16 cellular contexts compared by ENCODE assay signal in the genomic region with DNA sequence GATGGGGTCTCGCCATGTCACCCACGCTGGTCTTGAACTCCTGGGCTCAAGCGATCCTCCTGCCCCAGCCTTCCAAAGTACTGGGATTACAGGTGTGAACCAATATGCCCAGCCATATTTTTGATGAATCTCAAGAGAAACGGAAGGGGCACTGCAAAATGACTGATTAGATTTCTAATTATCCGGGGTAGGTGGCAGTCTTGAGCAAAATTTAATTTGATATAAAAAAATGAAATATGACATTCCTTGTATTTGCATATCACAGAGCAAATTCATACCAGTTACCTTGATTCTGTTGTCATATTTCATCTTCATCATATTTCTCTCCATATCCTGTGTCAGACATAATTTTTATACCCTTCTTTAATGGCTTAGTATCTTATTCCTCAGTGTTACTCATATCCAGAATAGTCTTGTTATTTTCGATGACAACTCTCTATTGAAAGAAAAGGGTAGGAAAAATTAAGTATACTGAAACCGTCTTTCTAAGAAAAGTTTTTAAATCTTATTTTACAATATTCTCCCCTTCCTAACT. TPM values are rescaled to one million over a fixed set of nuclear protein-coding genes. Genes with fewer than 3 reads are reported as not detected.
DNase-seq lines count a peak whose midpoint lies in the region; ATAC-seq, FAIRE-seq and TF ChIP-seq lines count a peak whose summit lies in the region.
"Had no signal": no experiment of that assay in that cellular context is flagged by ENCODE, and none has a peak within 500 bp of the region (broad histone marks: within the 10 kb centered on the region; RNA-seq: fewer than 3 reads in every experiment).

No MANE protein-coding gene starts in this region.

- DNase-seq in HepG2 (ENCODE audit: low spot score) = no peak
- no peak for DNase-seq in right lobe of liver
- no peak for DNase-seq in PC-3
- no peak for DNase-seq in mesenchymal stem cell
- DNase-seq in midbrain (lab: John Stamatoyannopoulos, UW) = no peak
- no peak for DNase-seq in dermis blood vessel endothelial cell
- no peak for DNase-seq in activated CD4-positive, alpha-beta T cell treated with anti-CD3 and anti-CD28 coated beads for 48 hours
- DNase-seq: 8988T; CD4-positive, alpha-beta memory T cell; DMS153; DMS79; H9 had no signal

- no peak overlapping the region for H3K18ac ChIP-seq in mesenchymal stem cell (ENCODE audit: low read depth in 1 of 2, low read length in 2 of 2)

- no peaks in the 10 kb centered on the region for H3K27me3 ChIP-seq in HepG2 (ENCODE audit: control insufficient read depth in 1 of 2, insufficient read depth in 2 of 2, low read length in 2 of 2)
- no peaks in the 10 kb centered on the region for H3K27me3 ChIP-seq in right lobe of liver
- H3K27me3 ChIP-seq in PC-3 (ENCODE audit: low read length) = no peaks in the 10 kb centered on the region
- no peaks in the 10 kb centered on the region for H3K27me3 ChIP-seq in mesenchymal stem cell (ENCODE audit: control insufficient read depth in 1 of 2, insufficient read depth in 1 of 2, low read length in 2 of 2)
- H3K27me3 ChIP-seq: BLaER1 had no signal

- no peak for TF ChIP-seq RAD21 in HepG2 (CRISPR knock-in tag; IDR thresholded peaks at IDR 0.05)

- no peaks in the 10 kb centered on the region for H3K9me2 ChIP-seq in PC-3 (replicated peaks; ENCODE audit: low read length)

- 34% methylated on average over 7 of the region's 7 CpGs for WGBS in HepG2 (ENCODE audit: low lambda C conversion rate)
- WGBS in right lobe of liver (ENCODE audit: insufficient coverage, low coverage, low lambda C conversion rate, missing lambda C conversion rate) = 81% methylated on average over 7 of the region's 7 CpGs
- 91% methylated on average over 4 of the region's 7 CpGs for WGBS in mesenchymal stem cell

- no peak overlapping the region for H3K14ac ChIP-seq in mesenchymal stem cell (ENCODE audit: low read length in 2 of 2)

- TF ChIP-seq CTCF in HepG2 (CRISPR knock-in tag; IDR thresholded peaks at IDR 0.05) (no peak), right lobe of liver (IDR thresholded peaks at IDR 0.05) (no peak), PC-3 (conservative IDR thresholded peaks at IDR 0.05; ENCODE audit: low read depth, low read length) (peak; percentile 26; the same call in 1 of the 2 replicates)

- H2AFZ ChIP-seq in HepG2 (ENCODE audit: low read length) (no peak overlapping the region), PC-3 (ENCODE audit: low read length) (no peak overlapping the region), mesenchymal stem cell (ENCODE audit: low read depth, low read length) (no peak overlapping the region)

- H3K36me3 ChIP-seq in HepG2 (replicated peaks in 1 of 2; ENCODE audit: control insufficient read depth in 1 of 2, insufficient read depth in 2 of 2, low read length in 2 of 2) = no peaks in the 10 kb centered on the region
- no peaks in the 10 kb centered on the region for H3K36me3 ChIP-seq in right lobe of liver
- no peaks in the 10 kb centered on the region for H3K36me3 ChIP-seq in PC-3 (ENCODE audit: low read depth, low read length)
- H3K36me3 ChIP-seq in mesenchymal stem cell (ENCODE audit: control insufficient read depth in 1 of 2, insufficient read depth in 2 of 2, low read depth in 1 of 2, low read length in 2 of 2) = no peaks in the 10 kb centered on the region
- H3K36me3 ChIP-seq: BLaER1 had no signal

- no peak overlapping the region for H2BK12ac ChIP-seq in mesenchymal stem cell (ENCODE audit: low read length in 2 of 2)

- no peak overlapping the region for H2BK15ac ChIP-seq in mesenchymal stem cell (ENCODE audit: low read depth, poor library complexity, severe bottlenecking)

- no peak overlapping the region for H3K4ac ChIP-seq in mesenchymal stem cell (ENCODE audit: low read depth in 1 of 2, low read length in 2 of 2)

- no peak overlapping the region for H2BK5ac ChIP-seq in mesenchymal stem cell (ENCODE audit: low read depth, low read length, poor library complexity, severe bottlenecking)

- H3K4me3 ChIP-seq in HepG2 (replicated peaks in 1 of 3; ENCODE audit: insufficient read depth in 1 of 3, low read depth in 2 of 3, low read length in 3 of 3) (no peak overlapping the region), right lobe of liver (no peak overlapping the region), PC-3 (ENCODE audit: low read length) (no peak overlapping the region), mesenchymal stem cell (ENCODE audit: insufficient read depth in 1 of 2, low read depth in 1 of 2, low read length in 2 of 2) (no peak overlapping the region)
- H3K4me3 ChIP-seq: BLaER1, GM12878 had no signal

- H3K9me3 ChIP-seq in HepG2 (ENCODE audit: low read length) = no peaks in the 10 kb centered on the region
- no peaks in the 10 kb centered on the region for H3K9me3 ChIP-seq in right lobe of liver
- H3K9me3 ChIP-seq in PC-3 (ENCODE audit: low read length) = no peaks in the 10 kb centered on the region
- peaks cover 15% of the 10 kb centered on the region for H3K9me3 ChIP-seq in mesenchymal stem cell (ENCODE audit: control insufficient read depth, low read length)

- TF ChIP-seq EP300 in HepG2 (IDR thresholded peaks at IDR 0.05; ENCODE audit: low read depth in 2 of 2, low read length in 2 of 2) (no peak), HepG2 (CRISPR knock-in tag; IDR thresholded peaks at IDR 0.05; ENCODE audit: borderline replicate concordance) (no peak)

- H3K4me2 ChIP-seq in HepG2 (ENCODE audit: low read depth, low read length) (no peak overlapping the region), PC-3 (ENCODE audit: low read length) (no peak overlapping the region), mesenchymal stem cell (ENCODE audit: low read length, poor library complexity, severe bottlenecking) (no peak overlapping the region)
- H3K4me2 ChIP-seq: BLaER1 had no signal

- H3K79me2 ChIP-seq in HepG2 (ENCODE audit: insufficient read depth, low read length) (no peaks in the 10 kb centered on the region), PC-3 (ENCODE audit: low read length) (no peaks in the 10 kb centered on the region)

- BruUV-seq in HepG2 (replicated peaks; lab: Mats Ljungman, UMichigan) = no TSS peak
- no TSS peak for BruUV-seq in PC-3 (replicated peaks; lab: Mats Ljungman, UMichigan)

- POLR2A ChIA-PET in HepG2 (lab: Yijun Ruan, JAX) = no interaction called here
- POLR2A ChIA-PET in PC-3 (lab: Charles Lee; ENCODE audit: unreplicated experiment) = no interaction called here

- H3K27ac ChIP-seq in HepG2 (ENCODE audit: extremely low read length, insufficient read depth, low read length) (no peak overlapping the region), right lobe of liver (no peak overlapping the region), PC-3 (ENCODE audit: low read length) (no peak overlapping the region), mesenchymal stem cell (ENCODE audit: low read length, poor library complexity, severe bottlenecking) (no peak overlapping the region)
- H3K27ac ChIP-seq: BLaER1 had no signal

- no peak overlapping the region for H3K23ac ChIP-seq in mesenchymal stem cell (ENCODE audit: low read length in 2 of 2)

- no peak for TF ChIP-seq POLR2A in HepG2 (IDR thresholded peaks at IDR 0.05; ENCODE audit: insufficient read depth in 1 of 2, low read depth in 2 of 2, low read length in 2 of 2)
- no peak for TF ChIP-seq POLR2A in right lobe of liver (IDR thresholded peaks at IDR 0.05)

- H3K79me1 ChIP-seq in mesenchymal stem cell (replicated peaks; ENCODE audit: low read length, poor library complexity, severe bottlenecking) = no peaks in the 10 kb centered on the region

- H4K91ac ChIP-seq in mesenchymal stem cell (ENCODE audit: low read length) = no peak overlapping the region

- H4K20me1 ChIP-seq in HepG2 (ENCODE audit: insufficient read depth, low read length) = no peaks in the 10 kb centered on the region
- no peaks in the 10 kb centered on the region for H4K20me1 ChIP-seq in PC-3 (ENCODE audit: low read length)
- H4K20me1 ChIP-seq: BLaER1 had no signal

- no peak for ATAC-seq in HepG2
- no peak for ATAC-seq in right lobe of liver
- no peak for ATAC-seq in PC-3
- ATAC-seq: GM12878 had no signal

- CTCF ChIA-PET in HepG2 (lab: Yijun Ruan, JAX; ENCODE audit: low intra/inter-chr PET ratio, low total read pairs) (no interaction called here), PC-3 (lab: Charles Lee) (no interaction called here)

- H4K8ac ChIP-seq in mesenchymal stem cell (ENCODE audit: low read length) = no peak overlapping the region

- FAIRE-seq in HepG2 (lab: Jason Lieb, UNC) = no peak
- FAIRE-seq: GM12878, GM19239, H1 had no signal

- in situ Hi-C loops in HepG2 (cut with HindIII; ENCODE audit: extremely low pct_ligation_motif_present, low pct_unique_long_range_greater_than_20kb) = no loop called here

- H3K9ac ChIP-seq in HepG2 (ENCODE audit: insufficient read depth, low read depth, low read length) (no peak overlapping the region), PC-3 (ENCODE audit: low read length) (no peak overlapping the region), mesenchymal stem cell (ENCODE audit: low read length) (no peak overlapping the region)
- H3K9ac ChIP-seq: BLaER1 had no signal

- H2AK5ac ChIP-seq in mesenchymal stem cell (ENCODE audit: low read length, severe bottlenecking) = no peak overlapping the region

- no peaks in the 10 kb centered on the region for H3F3A ChIP-seq in PC-3 (ENCODE audit: low read length, unreplicated experiment)

- 0 out of 2 replicates have a peak, but pooled peaks cover 5% of the 10 kb centered on the region for H3K4me1 ChIP-seq in HepG2 (ENCODE audit: insufficient read depth, low read length)
- no peaks in the 10 kb centered on the region for H3K4me1 ChIP-seq in right lobe of liver
- H3K4me1 ChIP-seq in PC-3 (ENCODE audit: insufficient read depth, low read length) = no peaks in the 10 kb centered on the region
- H3K4me1 ChIP-seq in mesenchymal stem cell (ENCODE audit: control insufficient read depth, insufficient read depth, low read depth, low read length) = no peaks in the 10 kb centered on the region
- H3K4me1 ChIP-seq: BLaER1 had no signal

- intact Hi-C loops in HepG2 (cut with micrococcal nuclease; ENCODE audit: unreplicated experiment) = no loop called here
- intact Hi-C loops in right lobe of liver (cut with DNase I) = no loop called here
- intact Hi-C loops in PC-3 (cut with micrococcal nuclease) = no loop called here

- peak overlapping the region; percentile 49 for H2BK120ac ChIP-seq in mesenchymal stem cell (ENCODE audit: low read depth, low read length)

RNA-seq across cellular contexts. Expression of a gene that starts 30.0 kb away (rescaled TPM):
- total RNA-seq in HepG2 (2016; rRNA removed; fragmentation: Illumina TruSeq; extraction: Trizol) (67.4 and 98.4 TPM in 2 replicates), right lobe of liver (100 to 1,000 TPM; 126 to 195 (median 177) TPM), PC-3 (2014; rRNA removed) (150 and 170 TPM in 2 replicates), dermis blood vessel endothelial cell (118 and 312 TPM in 2 replicates)
- 113 and 115 TPM in 2 replicates for total RNA-seq in HepG2 (2016; cell fraction: cytosol; rRNA removed; fragmentation: Illumina TruSeq; extraction: Trizol; ENCODE audit: low read depth)
- 65.4 and 98.8 TPM in 2 replicates for total RNA-seq in HepG2 (2016; cell fraction: insoluble cytoplasmic fraction; rRNA removed; fragmentation: Illumina TruSeq; extraction: Trizol)
- total RNA-seq in HepG2 (2016; cell fraction: membrane; rRNA removed; fragmentation: Illumina TruSeq; extraction: Trizol) = 63.8 and 71.5 TPM in 2 replicates
- total RNA-seq in HepG2 (2016; cell fraction: nucleus; rRNA removed; fragmentation: Illumina TruSeq; extraction: Trizol) = 135 and 150 TPM in 2 replicates
- 100 and 133 TPM in 2 replicates for polyA plus RNA-seq in HepG2 (2011; rRNA removed)
- polyA plus RNA-seq in HepG2 (2011; cell fraction: cytosol; rRNA removed) = 56.6 and 89.3 TPM in 2 replicates
- 46.6 and 69.0 TPM in 2 replicates for polyA plus RNA-seq in HepG2 (2011; cell fraction: nucleus; rRNA removed)
- polyA plus RNA-seq in HepG2 (2012) = 176 and 196 TPM in 2 replicates
- 25.4 and 26.1 TPM in 2 replicates for polyA plus RNA-seq in HepG2 (2016; cell fraction: cytosol; fragmentation: Illumina TruSeq; extraction: Trizol; ENCODE audit: low read depth)
- 104 and 116 TPM in 2 replicates for polyA plus RNA-seq in HepG2 (2016; cell fraction: insoluble cytoplasmic fraction; fragmentation: Illumina TruSeq; extraction: Trizol; ENCODE audit: low read depth)
- polyA plus RNA-seq in HepG2 (2016; cell fraction: membrane; fragmentation: Illumina TruSeq; extraction: Trizol; ENCODE audit: low read depth) = 56.9 and 65.1 TPM in 2 replicates
- polyA plus RNA-seq in HepG2 (2016; cell fraction: nucleus; fragmentation: Illumina TruSeq; extraction: Trizol; ENCODE audit: insufficient read depth, low read depth) = 271 and 279 TPM in 2 replicates
- 71.7 and 98.5 TPM in 2 replicates for polyA minus RNA-seq in HepG2 (2011; rRNA and poly(A)+ RNA removed; ENCODE audit: low replicate concordance)
- 85.3 and 110 TPM in 2 replicates for polyA minus RNA-seq in HepG2 (2011; cell fraction: cytosol; rRNA and poly(A)+ RNA removed)
- polyA minus RNA-seq in HepG2 (2011; cell fraction: nucleus; rRNA and poly(A)+ RNA removed) = 103 and 105 TPM in 2 replicates
- polyA plus RNA-seq in mesenchymal stem cell (2013, experiment 1 of 2) = 977 TPM
- polyA plus RNA-seq in mesenchymal stem cell (2013, experiment 2 of 2) = 1,026 TPM
